25 cellular contexts compared by ENCODE assay signal in the genomic region with DNA sequence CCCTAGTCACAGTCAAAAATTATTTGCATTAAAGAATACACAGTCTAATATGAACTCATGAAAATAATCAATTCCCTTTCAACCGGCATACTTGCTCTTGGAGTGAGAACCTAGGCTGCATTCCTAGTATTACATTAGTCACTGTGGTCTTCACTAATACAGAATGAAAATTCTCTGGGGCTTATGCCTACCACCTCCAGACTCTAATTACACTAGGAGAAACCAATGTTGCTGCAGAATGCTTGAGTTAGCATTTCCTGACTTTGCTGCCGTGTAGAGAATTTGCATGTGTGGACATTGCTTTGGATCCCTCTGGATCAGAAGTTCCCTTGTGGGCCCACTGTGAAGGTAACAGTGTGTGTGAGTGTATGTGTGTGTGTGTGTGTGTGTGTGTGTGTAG.
DNase-seq lines count a peak whose midpoint lies in the region; ATAC-seq, FAIRE-seq and TF ChIP-seq lines count a peak whose summit lies in the region.
"Had no signal": no experiment of that assay in that cellular context is flagged by ENCODE, and none has a peak within 500 bp of the region (broad histone marks: within the 10 kb centered on the region; RNA-seq: fewer than 3 reads in every experiment).

No MANE protein-coding gene starts in this region.

- TF ChIP-seq CTCF in astrocyte (IDR thresholded peaks at IDR 0.05; ENCODE audit: insufficient read depth, low read depth, low read length) (no peak), smooth muscle cell (IDR thresholded peaks at IDR 0.05; ENCODE audit: borderline replicate concordance, insufficient read depth, poor library complexity, severe bottlenecking) (no peak)

- no peak overlapping the region for H2BK120ac ChIP-seq in mesendoderm (ENCODE audit: low read depth, low read length)

- H3K27ac ChIP-seq in astrocyte (ENCODE audit: low read depth, low read length) (no peak overlapping the region), mesendoderm (ENCODE audit: low read depth, low read length) (no peak overlapping the region), smooth muscle cell (ENCODE audit: low read depth) (no peak overlapping the region)
- H3K27ac ChIP-seq: GM23248 had no signal

- H3K9me3 ChIP-seq in HAP-1 (no peaks in the 10 kb centered on the region), astrocyte (ENCODE audit: insufficient read depth, low read depth, low read length) (no peaks in the 10 kb centered on the region), smooth muscle cell (replicated peaks; ENCODE audit: low read depth) (no peaks in the 10 kb centered on the region)
- H3K9me3 ChIP-seq: BE2C had no signal

- FAIRE-seq in astrocyte (lab: Jason Lieb, UNC) = no peak
- FAIRE-seq: GM18507, RCC 7860 had no signal

- no peak overlapping the region for H4K8ac ChIP-seq in mesendoderm (ENCODE audit: low read depth, low read length)

- H3K23ac ChIP-seq in mesendoderm (ENCODE audit: low read length) = peak overlapping the region; percentile 3

- no peak overlapping the region for H2BK5ac ChIP-seq in mesendoderm (ENCODE audit: low read length)

- WGBS in mesendoderm (ENCODE audit: extremely low coverage, insufficient coverage, low lambda C conversion rate) = no CpG with 5 or more reads among the region's 2 CpGs
- 32% methylated on average over 2 of the region's 2 CpGs for WGBS in smooth muscle cell (ENCODE audit: low lambda C conversion rate)

- no peak overlapping the region for H3K4ac ChIP-seq in mesendoderm (ENCODE audit: low read depth, low read length)

- H3K27me3 ChIP-seq in HAP-1 (ENCODE audit: low read depth) (no peaks in the 10 kb centered on the region), astrocyte (ENCODE audit: insufficient read depth, low read length) (no peaks in the 10 kb centered on the region), mesendoderm (ENCODE audit: insufficient read depth, low read length, poor library complexity) (no peaks in the 10 kb centered on the region), smooth muscle cell (ENCODE audit: low read depth) (no peaks in the 10 kb centered on the region)
- H3K27me3 ChIP-seq: BE2C had no signal

- no peaks in the 10 kb centered on the region for H3K27me3 Mint-ChIP-seq in astrocyte (ENCODE audit: low read depth, unreplicated experiment)
- H3K27me3 Mint-ChIP-seq in activated T-cell treated with anti-CD3 and anti-CD28 coated beads, Interleukin-2, amount 50 U/mL, for 72 hours (ENCODE audit: low read depth) = no peaks in the 10 kb centered on the region
- H3K27me3 Mint-ChIP-seq: CD8-positive, alpha-beta memory T cell had no signal

- H3K18ac ChIP-seq in mesendoderm (ENCODE audit: low read length) = no peak overlapping the region

- H3K9ac ChIP-seq in astrocyte (ENCODE audit: low read length) (no peak overlapping the region), mesendoderm (ENCODE audit: low read length) (no peak overlapping the region), smooth muscle cell (ENCODE audit: low read depth) (no peak overlapping the region)
- H3K9ac ChIP-seq: GM23248 had no signal

- H3K4me1 Mint-ChIP-seq in astrocyte (ENCODE audit: low read depth, unreplicated experiment) = peaks cover 23% of the 10 kb centered on the region
- no peaks in the 10 kb centered on the region for H3K4me1 Mint-ChIP-seq in activated T-cell treated with anti-CD3 and anti-CD28 coated beads, Interleukin-2, amount 50 U/mL, for 72 hours (ENCODE audit: low read depth)
- H3K4me1 Mint-ChIP-seq: CD14-positive monocyte; CD8-positive, alpha-beta memory T cell had no signal

- H2BK15ac ChIP-seq in mesendoderm (replicated peaks; ENCODE audit: low read depth) = no peak overlapping the region

- no peak overlapping the region for H4K5ac ChIP-seq in mesendoderm (ENCODE audit: low read length)

- no peaks in the 10 kb centered on the region for H3K36me3 Mint-ChIP-seq in astrocyte (ENCODE audit: low read depth, unreplicated experiment)
- no peaks in the 10 kb centered on the region for H3K36me3 Mint-ChIP-seq in activated T-cell treated with anti-CD3 and anti-CD28 coated beads, Interleukin-2, amount 50 U/mL, for 72 hours (ENCODE audit: insufficient read depth in 2 of 2)
- H3K36me3 Mint-ChIP-seq: CD14-positive monocyte; CD8-positive, alpha-beta memory T cell had no signal

- H3K79me2 ChIP-seq in astrocyte (ENCODE audit: insufficient read depth, low read length) = no peaks in the 10 kb centered on the region
- no peaks in the 10 kb centered on the region for H3K79me2 ChIP-seq in mesendoderm (ENCODE audit: control insufficient read depth, insufficient read depth, low read length)
- no peaks in the 10 kb centered on the region for H3K79me2 ChIP-seq in smooth muscle cell (ENCODE audit: low read depth)

- H3K27ac Mint-ChIP-seq in astrocyte (ENCODE audit: unreplicated experiment) = peak overlapping the region; percentile 63
- H3K27ac Mint-ChIP-seq in activated T-cell treated with anti-CD3 and anti-CD28 coated beads, Interleukin-2, amount 50 U/mL, for 72 hours = no peak overlapping the region
- H3K27ac Mint-ChIP-seq: CD14-positive monocyte; CD8-positive, alpha-beta memory T cell had no signal

- DNase-seq in HAP-1 (ENCODE audit: low spot score in 2 of 2) (peak; percentile 21 to 30), astrocyte (ENCODE audit: low read depth) (peak; percentile 12), mesendoderm (no peak), smooth muscle cell (lab: John Stamatoyannopoulos, UW; ENCODE audit: unreplicated experiment) (no peak), amniotic stem cell (lab: John Stamatoyannopoulos, UW) (no peak)
- no peak for DNase-seq in activated T-cell treated with anti-CD3 and anti-CD28 coated beads, Interleukin-2, amount 50 U/mL, for 72 hours
- DNase-seq: ACHN; BE2C; Calu3; CD8-positive, alpha-beta memory T cell; DND-41; GM23248; NCI-H1092; NCI-H1436; NCI-H187 treated with DMSO at 0.1 percent for 48 hours; NCI-H2171 treated with DMSO at 0.1 percent for 48 hours; NCI-H446; NCI-H524 treated with DMSO at 0.1 percent for 48 hours; NCI-H774 had no signal

- no peak overlapping the region for H2AK5ac ChIP-seq in mesendoderm (ENCODE audit: low read length)

- H3K79me1 ChIP-seq in mesendoderm (ENCODE audit: low read length) = no peaks in the 10 kb centered on the region

- H3K36me3 ChIP-seq in HAP-1 (replicated peaks) (no peaks in the 10 kb centered on the region), astrocyte (ENCODE audit: insufficient read depth, low read length) (no peaks in the 10 kb centered on the region), mesendoderm (ENCODE audit: control insufficient read depth, insufficient read depth, low read length) (no peaks in the 10 kb centered on the region), smooth muscle cell (ENCODE audit: low read depth) (no peaks in the 10 kb centered on the region)
- H3K36me3 ChIP-seq: BE2C had no signal

- H3K4me3 ChIP-seq in HAP-1 = no peak overlapping the region
- H3K4me3 ChIP-seq in astrocyte (ENCODE audit: insufficient read depth, low read depth, low read length) = no peak overlapping the region
- no peak overlapping the region for H3K4me3 ChIP-seq in mesendoderm (ENCODE audit: low read length)
- H3K4me3 ChIP-seq in smooth muscle cell = no peak overlapping the region
- H3K4me3 ChIP-seq: GM23248 had no signal

- H3K4me3 Mint-ChIP-seq in astrocyte (ENCODE audit: unreplicated experiment) = no peak overlapping the region
- no peak overlapping the region for H3K4me3 Mint-ChIP-seq in activated T-cell treated with anti-CD3 and anti-CD28 coated beads, Interleukin-2, amount 50 U/mL, for 72 hours
- H3K4me3 Mint-ChIP-seq: CD14-positive monocyte; CD8-positive, alpha-beta memory T cell had no signal

- H3K4me2 ChIP-seq in astrocyte (ENCODE audit: low read length) (no peak overlapping the region), mesendoderm (ENCODE audit: low read length) (no peak overlapping the region), smooth muscle cell (peak overlapping the region; percentile 21)

- no peak for ATAC-seq in GM18502 (IDR thresholded peaks at IDR 0.05; ENCODE audit: poor library complexity, unreplicated experiment)
- no peak for ATAC-seq in activated T-cell treated with anti-CD3 and anti-CD28 coated beads, Interleukin-2, amount 50 U/mL, for 72 hours (replicated peaks in 1 of 2)
- ATAC-seq: HCT116, SK-N-SH treated with all-trans-retinoic acid at 6 μM for 48 hours had no signal

- H3K56ac ChIP-seq in mesendoderm (ENCODE audit: low read length) = no peak overlapping the region

- H3K9me3 Mint-ChIP-seq in astrocyte (ENCODE audit: unreplicated experiment) = no peaks in the 10 kb centered on the region
- peaks cover 0 to 2% of the 10 kb centered on the region in 2 donors for H3K9me3 Mint-ChIP-seq in activated T-cell treated with anti-CD3 and anti-CD28 coated beads, Interleukin-2, amount 50 U/mL, for 72 hours

- peaks cover 18% of the 10 kb centered on the region for H3K4me1 ChIP-seq in HAP-1
- no peaks in the 10 kb centered on the region for H3K4me1 ChIP-seq in astrocyte (ENCODE audit: insufficient read depth, low read length)
- peaks cover 1% of the 10 kb centered on the region for H3K4me1 ChIP-seq in mesendoderm (ENCODE audit: control insufficient read depth, low read depth, low read length)
- H3K4me1 ChIP-seq in smooth muscle cell (ENCODE audit: low read depth) = peaks cover 12% of the 10 kb centered on the region
- H3K4me1 ChIP-seq: BE2C had no signal

- no peaks in the 10 kb centered on the region for H4K20me1 ChIP-seq in astrocyte (ENCODE audit: insufficient read depth, low read length)
- no peaks in the 10 kb centered on the region for H4K20me1 ChIP-seq in smooth muscle cell (ENCODE audit: low read depth)

- no peaks in the 10 kb centered on the region for H3F3A ChIP-seq in smooth muscle cell (ENCODE audit: low read depth)

- H2AFZ ChIP-seq in astrocyte (ENCODE audit: low read depth, low read length) = no peak overlapping the region
- no peak overlapping the region for H2AFZ ChIP-seq in smooth muscle cell (ENCODE audit: low read depth)
- H2AFZ ChIP-seq: GM23248 had no signal

- in situ Hi-C loops in HAP-1 (cut with MboI; ENCODE audit: low sequenced_read_pairs) = no loop called here

Comparison
In these comparisons a context has a peak if more than half of its experiments do, and no peak if none do; other contexts are left out.
1. DNase-seq: peak in HAP-1 (2 of 2) and astrocyte (single experiment); none in mesendoderm (single experiment), smooth muscle cell (single experiment), amniotic stem cell (single experiment) and activated T-cell treated with anti-CD3 and anti-CD28 coated beads, Interleukin-2, amount 50 U/mL, for 72 hours (0 of 2).